In genomic region chr9:94639045-94639995, GRCh38 we compare ENCODE assay signal across 8 cellular contexts. TPM values are rescaled to one million over a fixed set of nuclear protein-coding genes. Genes with fewer than 3 reads are reported as not detected.
DNase-seq lines count a peak whose midpoint lies in the region; ATAC-seq and TF ChIP-seq lines count a peak whose summit lies in the region.

FBP1 (minus strand) TSS chr9:94639518; CDS start chr9:94639310, 208 bp downstream.

- POLR2A ChIA-PET in Panc1 (lab: Charles Lee): interaction anchor here (0.6 kb wide), 1 partner anchor 112 kb away, joined by 4 read pairs; no protein-coding TSS in a partner anchor

- DNase-seq in NCI-H748 (lab: John Stamatoyannopoulos, UW; ENCODE audit: unreplicated experiment): peak; percentile 42
- no peak for DNase-seq in NCI-H748 treated with DMSO at 0.1 percent for 48 hours (lab: John Stamatoyannopoulos, UW)
- DNase-seq in Panc1 (ENCODE audit: low read depth, low spot score): no peak
- DNase-seq in skeletal muscle cell (ENCODE audit: low read depth): no peak
- DNase-seq in SW480 (ENCODE audit: low spot score): no peak

- CTCF ChIA-PET in Panc1 (lab: Charles Lee): no interaction called here

- no peaks in the 10 kb centered on the region; the same call in 1 of the 2 replicates for H3K27me3 ChIP-seq in Panc1 (ENCODE audit: control insufficient read depth, insufficient read depth, low read length)

- TF ChIP-seq CTCF in Panc1 (IDR thresholded peaks at IDR 0.05): no peak

- peak; percentile 65; the same call in 1 of the 2 replicates for ATAC-seq in Panc1
- no peak for ATAC-seq in HG02610 (IDR thresholded peaks at IDR 0.05; ENCODE audit: unreplicated experiment)

- H3K4me3 ChIP-seq in Panc1 (ENCODE audit: low read depth in 2 of 2, low read length in 2 of 2) (peak within 1 kb of the TSS; percentile 14 to 23; a peak in 3 of 4 replicates), iPS-11a (ENCODE audit: low read depth, low read length) (peak within 1 kb of the TSS; percentile 43), skeletal muscle cell (ENCODE audit: low read depth, low read length) (peak within 1 kb of the TSS; percentile 29)

- no peaks in the 10 kb centered on the region for H3K9me3 ChIP-seq in Panc1 (ENCODE audit: control insufficient read depth, insufficient read depth, low read depth, low read length)

- no peaks in the 10 kb centered on the region for H3K36me3 ChIP-seq in Panc1 (ENCODE audit: control insufficient read depth, insufficient read depth, low read length)

- intact Hi-C loops in Panc1 (cut with micrococcal nuclease; ENCODE audit: unreplicated experiment): no loop called here

- BruUV-seq in Panc1 (replicated peaks; lab: Mats Ljungman, UMichigan): no TSS peak

- no peaks in the 10 kb centered on the region for H3K4me1 ChIP-seq in Panc1 (ENCODE audit: control insufficient read depth, insufficient read depth, low read length)

- WGBS in adipose tissue, 3 donors: 3 to 5% (median 4%) methylated on average over 74 to 80 of the region's 80 CpGs

- in situ Hi-C loops in Panc1 (cut with HindIII; ENCODE audit: low pct_unique_long_range_greater_than_20kb, low sequenced_read_pairs): no loop called here

- no peak within 1 kb of the TSS for H3K27ac ChIP-seq in Panc1 (ENCODE audit: low read length)
- no peak within 1 kb of the TSS for H3K27ac ChIP-seq in adipose tissue (ENCODE audit: low read depth, low read length)

RNA-seq across cellular contexts. Expression of gene FBP1, which starts in this region (rescaled TPM):
- 0.36 TPM for total RNA-seq in Panc1 (2021; ENCODE audit: unreplicated experiment)
- polyA plus RNA-seq in Panc1 (2012; ENCODE audit: insufficient read length): not detected
- polyA plus RNA-seq in adipose tissue: 10 to 100 TPM in 2 of 3 donors, 1 to 10 TPM in 1; 7.3 to 13.2 (median 12.5) TPM

Comparison
In these comparisons a context has a peak if more than half of its experiments do, and no peak if none do; other contexts are left out.
1. Peak in ATAC-seq and H3K4me3 ChIP-seq in Panc1; RNA of the gene not detected or under 1 TPM.